In the genomic region with DNA sequence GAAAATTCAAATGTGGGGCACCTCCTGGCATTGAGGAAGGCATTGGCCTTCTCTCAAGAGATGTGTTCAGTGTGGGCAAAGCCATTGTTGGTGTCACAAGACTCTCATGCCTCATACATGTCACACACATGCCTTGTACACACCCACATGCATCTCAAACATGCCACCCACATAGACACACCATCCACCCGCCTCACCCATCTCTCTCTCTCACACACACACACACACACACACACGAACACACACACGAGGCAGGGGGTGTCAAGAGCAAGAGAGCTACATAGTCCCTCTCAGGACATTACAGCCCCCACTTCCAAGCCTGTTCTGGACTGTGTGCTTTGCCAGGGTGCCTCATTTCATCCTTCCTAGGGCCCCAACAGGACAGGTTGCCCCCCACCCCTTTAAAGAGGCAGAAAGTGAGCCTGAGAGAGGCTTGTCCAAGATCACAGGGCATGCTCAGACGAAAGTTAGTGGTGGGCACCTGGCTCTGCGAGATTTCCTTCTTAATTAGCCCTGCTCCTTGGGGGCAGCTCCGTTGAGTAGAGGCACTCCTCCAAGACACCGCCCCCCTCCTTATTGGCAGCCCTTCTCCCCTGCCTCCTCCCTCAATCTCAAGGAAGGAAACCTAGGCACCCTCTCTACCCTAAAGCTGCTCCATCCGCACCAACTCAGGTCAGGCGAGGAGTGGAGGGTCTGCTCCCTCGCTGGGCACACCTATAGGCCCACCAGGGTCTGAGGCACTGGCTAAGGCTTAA, we compare ENCODE assay signal across 14 cellular contexts. TPM values are rescaled to one million over a fixed set of nuclear protein-coding genes. Genes with fewer than 3 reads are reported as not detected.
DNase-seq lines count a peak whose midpoint lies in the region; FAIRE-seq and TF ChIP-seq lines count a peak whose summit lies in the region.
"Had no signal": no experiment of that assay in that cellular context is flagged by ENCODE, and none has a peak within 500 bp of the region (broad histone marks: within the 10 kb centered on the region; RNA-seq: fewer than 3 reads in every experiment).

No MANE protein-coding gene starts in this region.

- FAIRE-seq in bronchial epithelial cell (lab: Jason Lieb, UNC) = peak; percentile 77
- FAIRE-seq in urothelium cell line (lab: Jason Lieb, UNC) = peak; percentile 90
- FAIRE-seq: A204.1, H54, HepG2 had no signal

- H3K4me3 ChIP-seq in HUES48 (ENCODE audit: low read depth, low read length) (peak overlapping the region; percentile 65; the same call in 1 of the 2 replicates), bronchial epithelial cell (ENCODE audit: low read depth, low read length) (no peak overlapping the region), neural cell (ENCODE audit: low read length) (peak overlapping the region; percentile 76), thyroid gland (replicated peaks in 1 of 3) (no peak overlapping the region), ascending aorta (no peak overlapping the region)

- 59 to 70% methylated on average over 7 to 10 of the region's 10 CpGs for WGBS in thyroid gland, 2 donors

- no peak overlapping the region for H3K9ac ChIP-seq in HUES48 (ENCODE audit: low read depth, low read length)
- no peak overlapping the region for H3K9ac ChIP-seq in neural cell (ENCODE audit: low read length)

- H3K9me2 ChIP-seq in neural cell (ENCODE audit: insufficient read depth, low read length) = no peaks in the 10 kb centered on the region

- H3F3A ChIP-seq in neural cell (ENCODE audit: insufficient read depth, low read length, poor library complexity, severe bottlenecking) = no peaks in the 10 kb centered on the region

- H3K27me3 ChIP-seq in HUES48 (ENCODE audit: control insufficient read depth, insufficient read depth, low read length) (peaks cover 15% of the 10 kb centered on the region), bronchial epithelial cell (ENCODE audit: control insufficient read depth, insufficient read depth, low read length) (peaks cover 14% of the 10 kb centered on the region), neural cell (ENCODE audit: insufficient read depth, low read depth, low read length) (peaks cover 14% of the 10 kb centered on the region), thyroid gland (peaks cover 9% of the 10 kb centered on the region), ascending aorta (no peaks in the 10 kb centered on the region)

- H3K79me2 ChIP-seq in neural cell (replicated peaks; ENCODE audit: insufficient read depth, low read length) = no peaks in the 10 kb centered on the region

- H4K20me1 ChIP-seq in neural cell (ENCODE audit: insufficient read depth) = no peaks in the 10 kb centered on the region

- H3K36me3 ChIP-seq in HUES48 (ENCODE audit: control insufficient read depth, insufficient read depth, low read length) (no peaks in the 10 kb centered on the region), bronchial epithelial cell (ENCODE audit: control insufficient read depth, insufficient read depth, low read length) (no peaks in the 10 kb centered on the region), neural cell (ENCODE audit: insufficient read depth, low read length) (no peaks in the 10 kb centered on the region), thyroid gland (no peaks in the 10 kb centered on the region), ascending aorta (no peaks in the 10 kb centered on the region)

- peaks cover 10% of the 10 kb centered on the region for H3K4me1 ChIP-seq in HUES48 (ENCODE audit: control insufficient read depth, insufficient read depth, low read length)
- peaks cover 0 to 7% of the 10 kb centered on the region in 2 donors for H3K4me1 ChIP-seq in thyroid gland
- peaks cover 0 to 5% of the 10 kb centered on the region in 2 donors for H3K4me1 ChIP-seq in ascending aorta

- H3K27ac ChIP-seq in HUES48 (ENCODE audit: low read depth, low read length) (no peak overlapping the region), neural cell (ENCODE audit: low read length) (no peak overlapping the region), thyroid gland (no peak overlapping the region), ascending aorta (no peak overlapping the region)

- no peak overlapping the region for H2AFZ ChIP-seq in neural cell (ENCODE audit: low read depth, low read length)

- no peak for TF ChIP-seq CTCF in bronchial epithelial cell (IDR thresholded peaks at IDR 0.05; ENCODE audit: insufficient read depth, low read length, severe bottlenecking)
- TF ChIP-seq CTCF in neural cell (IDR thresholded peaks at IDR 0.05; ENCODE audit: poor library complexity, severe bottlenecking) = no peak
- no peak for TF ChIP-seq CTCF in thyroid gland (IDR thresholded peaks at IDR 0.05)
- TF ChIP-seq CTCF in ascending aorta (IDR thresholded peaks at IDR 0.05) = no peak

- H3K4me2 ChIP-seq in neural cell (ENCODE audit: low read length) = no peak overlapping the region

- no peak for TF ChIP-seq POLR2A in thyroid gland (IDR thresholded peaks at IDR 0.05)

- H3K9me3 ChIP-seq in HUES48 (ENCODE audit: control insufficient read depth, insufficient read depth, low read length) (no peaks in the 10 kb centered on the region), neural cell (ENCODE audit: low read length) (no peaks in the 10 kb centered on the region), thyroid gland (no peaks in the 10 kb centered on the region), ascending aorta (no peaks in the 10 kb centered on the region)

- no peak for TF ChIP-seq RAD21 in neural cell (conservative IDR thresholded peaks at IDR 0.05)

- intact Hi-C loops in thyroid gland (cut with DNase I) = no loop called here
- intact Hi-C loops in ascending aorta (cut with DNase I) = no loop called here

- DNase-seq in bronchial epithelial cell (ENCODE audit: low read depth) (no peak), urothelium cell line (ENCODE audit: low spot score) (no peak), thyroid gland (no peak), ascending aorta (ENCODE audit: low spot score in 2 of 2) (no peak)
- DNase-seq in central memory CD4-positive, alpha-beta T cell = no peak
- DNase-seq: C1 segment of cervical spinal cord; Calu3; CD4-positive, alpha-beta T cell; DMS 273 treated with DMSO at 0.1 percent for 48 hours had no signal

- no peak for TF ChIP-seq EP300 in neural cell (conservative IDR thresholded peaks at IDR 0.05; ENCODE audit: poor library complexity, severe bottlenecking)

TF ChIP-seq in neural cell, 6 proteins besides CTCF, POLR2A, EP300 and RAD21:
- TF ChIP-seq MXI1 (conservative IDR thresholded peaks at IDR 0.05; ENCODE audit: poor library complexity, severe bottlenecking) (no peak), TAF1 (IDR thresholded peaks at IDR 0.05; ENCODE audit: low read depth) (no peak), POLR2AphosphoS5 (IDR thresholded peaks at IDR 0.05) (no peak), EZH2 (IDR thresholded peaks at IDR 0.05; ENCODE audit: borderline replicate concordance, insufficient read depth, low read length, poor library complexity, severe bottlenecking) (no peak), SMC3 (conservative IDR thresholded peaks at IDR 0.05; ENCODE audit: poor library complexity) (no peak)
- TF ChIP-seq, protein P1, sequence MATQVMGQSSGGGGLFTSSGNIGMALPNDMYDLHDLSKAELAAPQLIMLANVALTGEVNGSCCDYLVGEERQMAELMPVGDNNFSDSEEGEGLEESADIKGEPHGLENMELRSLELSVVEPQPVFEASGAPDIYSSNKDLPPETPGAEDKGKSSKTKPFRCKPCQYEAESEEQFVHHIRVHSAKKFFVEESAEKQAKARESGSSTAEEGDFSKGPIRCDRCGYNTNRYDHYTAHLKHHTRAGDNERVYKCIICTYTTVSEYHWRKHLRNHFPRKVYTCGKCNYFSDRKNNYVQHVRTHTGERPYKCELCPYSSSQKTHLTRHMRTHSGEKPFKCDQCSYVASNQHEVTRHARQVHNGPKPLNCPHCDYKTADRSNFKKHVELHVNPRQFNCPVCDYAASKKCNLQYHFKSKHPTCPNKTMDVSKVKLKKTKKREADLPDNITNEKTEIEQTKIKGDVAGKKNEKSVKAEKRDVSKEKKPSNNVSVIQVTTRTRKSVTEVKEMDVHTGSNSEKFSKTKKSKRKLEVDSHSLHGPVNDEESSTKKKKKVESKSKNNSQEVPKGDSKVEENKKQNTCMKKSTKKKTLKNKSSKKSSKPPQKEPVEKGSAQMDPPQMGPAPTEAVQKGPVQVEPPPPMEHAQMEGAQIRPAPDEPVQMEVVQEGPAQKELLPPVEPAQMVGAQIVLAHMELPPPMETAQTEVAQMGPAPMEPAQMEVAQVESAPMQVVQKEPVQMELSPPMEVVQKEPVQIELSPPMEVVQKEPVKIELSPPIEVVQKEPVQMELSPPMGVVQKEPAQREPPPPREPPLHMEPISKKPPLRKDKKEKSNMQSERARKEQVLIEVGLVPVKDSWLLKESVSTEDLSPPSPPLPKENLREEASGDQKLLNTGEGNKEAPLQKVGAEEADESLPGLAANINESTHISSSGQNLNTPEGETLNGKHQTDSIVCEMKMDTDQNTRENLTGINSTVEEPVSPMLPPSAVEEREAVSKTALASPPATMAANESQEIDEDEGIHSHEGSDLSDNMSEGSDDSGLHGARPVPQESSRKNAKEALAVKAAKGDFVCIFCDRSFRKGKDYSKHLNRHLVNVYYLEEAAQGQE (IDR thresholded peaks at IDR 0.05; ENCODE audit: borderline replicate concordance) = no peak

RNA-seq across cellular contexts. Expression of a gene that starts 50.5 kb away (rescaled TPM):
- total RNA-seq in bronchial epithelial cell (5.8 and 8.7 TPM in 2 replicates), thyroid gland (10 to 100 TPM; 21.2 to 30.1 (median 25.5) TPM), ascending aorta (5.5 TPM)
- polyA plus RNA-seq in neural cell = 15.9 and 18.0 TPM in 2 replicates
- polyA minus RNA-seq in neural cell = 21.9 and 26.3 TPM in 2 replicates

Comparison
In these comparisons a context has a peak if more than half of its experiments do, and no peak if none do; other contexts are left out.
1. H3K4me3 ChIP-seq: peak in HUES48 (single experiment) and neural cell (single experiment); none in bronchial epithelial cell (single experiment), thyroid gland (0 of 3) and ascending aorta (0 of 2).